ENCODE assay signal across 2 cellular contexts in the genomic region with DNA sequence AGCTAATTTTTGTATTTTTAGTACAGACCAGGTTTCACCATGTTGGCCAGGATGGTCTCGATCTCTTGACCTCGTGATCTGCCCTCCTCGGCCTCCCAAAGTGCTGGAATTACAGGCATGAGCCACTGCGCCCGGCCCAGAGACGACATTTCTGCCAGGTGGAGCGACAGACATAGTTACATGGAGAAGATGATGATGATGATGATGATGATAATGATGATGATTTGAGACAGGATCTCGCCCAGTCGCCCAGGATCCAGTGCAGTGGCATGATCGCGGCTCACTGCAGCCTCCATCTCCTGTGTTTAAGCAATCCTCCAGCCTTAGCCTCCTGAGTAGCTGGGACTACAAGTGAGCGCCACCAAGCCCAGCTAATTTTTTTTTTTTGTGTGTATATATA.
TF ChIP-seq lines count a peak whose summit lies in the region.
"Not testable (repeated sequence)": the region's sequence is repeated elsewhere in the genome, so short reads cannot be mapped to it uniquely, and the experiment has no call there.

No MANE protein-coding gene starts in this region.

TF ChIP-seq in HEK293, 187 proteins besides CTCF, POLR2A, EP300 and RAD21:
- TF ChIP-seq, protein P1, sequence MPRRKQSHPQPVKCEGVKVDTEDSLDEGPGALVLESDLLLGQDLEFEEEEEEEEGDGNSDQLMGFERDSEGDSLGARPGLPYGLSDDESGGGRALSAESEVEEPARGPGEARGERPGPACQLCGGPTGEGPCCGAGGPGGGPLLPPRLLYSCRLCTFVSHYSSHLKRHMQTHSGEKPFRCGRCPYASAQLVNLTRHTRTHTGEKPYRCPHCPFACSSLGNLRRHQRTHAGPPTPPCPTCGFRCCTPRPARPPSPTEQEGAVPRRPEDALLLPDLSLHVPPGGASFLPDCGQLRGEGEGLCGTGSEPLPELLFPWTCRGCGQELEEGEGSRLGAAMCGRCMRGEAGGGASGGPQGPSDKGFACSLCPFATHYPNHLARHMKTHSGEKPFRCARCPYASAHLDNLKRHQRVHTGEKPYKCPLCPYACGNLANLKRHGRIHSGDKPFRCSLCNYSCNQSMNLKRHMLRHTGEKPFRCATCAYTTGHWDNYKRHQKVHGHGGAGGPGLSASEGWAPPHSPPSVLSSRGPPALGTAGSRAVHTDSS (tag by site-specific recombination; IDR thresholded peaks at IDR 0.05) = peak; percentile 83

TF ChIP-seq in HepG2, 621 proteins besides CTCF, POLR2A, EP300 and RAD21:
- peak; percentile 60 for TF ChIP-seq CREB1 (IDR thresholded peaks at IDR 0.05)
- not testable (repeated sequence) for TF ChIP-seq CREB1 (CRISPR knock-in tag; IDR thresholded peaks at IDR 0.05)
